Comparison of ENCODE assay signal across 8 cellular contexts in the genomic region with DNA sequence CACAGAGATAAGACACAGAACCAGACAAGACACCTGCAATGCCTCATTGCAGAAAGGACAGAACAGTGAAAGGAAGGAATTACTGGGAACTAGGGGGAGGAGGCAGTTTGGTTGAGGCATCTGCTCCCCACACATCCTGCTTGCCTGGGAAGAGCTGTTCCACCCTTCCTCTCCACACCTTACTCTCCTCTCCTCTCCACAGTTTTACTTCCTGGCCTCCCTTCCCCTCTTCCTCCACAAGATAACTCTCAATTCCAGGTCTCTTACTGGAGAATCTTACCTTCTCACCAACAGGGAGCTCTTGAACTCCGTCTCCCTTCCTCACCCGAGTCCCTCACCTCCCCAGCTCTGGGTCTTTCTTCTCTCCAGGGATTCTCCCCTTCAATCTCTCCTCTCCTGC. TPM values are rescaled to one million over a fixed set of nuclear protein-coding genes. Genes with fewer than 3 reads are reported as not detected.
DNase-seq lines count a peak whose midpoint lies in the region; ATAC-seq lines count a peak whose summit lies in the region.
"Had no signal": no experiment of that assay in that cellular context is flagged by ENCODE, and none has a peak within 500 bp of the region (broad histone marks: within the 10 kb centered on the region; RNA-seq: fewer than 3 reads in every experiment).

No MANE protein-coding gene starts in this region.

- no peak overlapping the region for H3K14ac ChIP-seq in mesenchymal stem cell (ENCODE audit: low read length in 2 of 2)

- CTCF ChIA-PET in CD4-positive, alpha-beta memory T cell (lab: Charles Lee; ENCODE audit: partially characterized antibody), result no interaction called here
- CTCF ChIA-PET in activated CD4-positive, alpha-beta memory T cell treated with anti-CD3 and anti-CD28 coated beads for 36 hours (lab: Charles Lee), result no interaction called here

- H3K4me1 ChIP-seq in CD4-positive, alpha-beta memory T cell (ENCODE audit: insufficient read depth, low read length), result peaks cover 26% of the 10 kb centered on the region
- peaks cover 25% of the 10 kb centered on the region for H3K4me1 ChIP-seq in mesenchymal stem cell (ENCODE audit: control insufficient read depth, insufficient read depth, low read depth, low read length)

- WGBS in mesenchymal stem cell, result 94% methylated on average over 2 of the region's 2 CpGs

- H4K91ac ChIP-seq in mesenchymal stem cell (ENCODE audit: low read length), result no peak overlapping the region

- no peaks in the 10 kb centered on the region for H3K27me3 Mint-ChIP-seq in CD4-positive, alpha-beta memory T cell
- no peaks in the 10 kb centered on the region for H3K27me3 Mint-ChIP-seq in activated CD4-positive, alpha-beta memory T cell treated with anti-CD3 and anti-CD28 coated beads for 36 hours

- H3K9me3 Mint-ChIP-seq in CD4-positive, alpha-beta memory T cell, result no peaks in the 10 kb centered on the region
- no peaks in the 10 kb centered on the region for H3K9me3 Mint-ChIP-seq in activated CD4-positive, alpha-beta memory T cell treated with anti-CD3 and anti-CD28 coated beads for 36 hours

- peaks cover 24 to 46% (median 34%) of the 10 kb centered on the region in 4 donors for H3K4me1 Mint-ChIP-seq in CD4-positive, alpha-beta memory T cell
- H3K4me1 Mint-ChIP-seq in activated CD4-positive, alpha-beta memory T cell treated with anti-CD3 and anti-CD28 coated beads for 36 hours (ENCODE audit: low read depth), result peaks cover 41% of the 10 kb centered on the region

- no peak for DNase-seq in CD4-positive, alpha-beta memory T cell
- no peak for DNase-seq in activated CD4-positive, alpha-beta memory T cell treated with anti-CD3 and anti-CD28 coated beads for 36 hours
- no peak for DNase-seq in mesenchymal stem cell
- DNase-seq in NCI-H1092 (lab: John Stamatoyannopoulos, UW), result no peak
- DNase-seq in activated CD4-positive, alpha-beta T cell treated with anti-CD3 and anti-CD28 coated beads for 1 hour, result no peak
- DNase-seq: GDM1, NCI-H187 had no signal

- H2BK15ac ChIP-seq in mesenchymal stem cell (ENCODE audit: low read depth, poor library complexity, severe bottlenecking), result no peak overlapping the region

- no peak overlapping the region for H4K8ac ChIP-seq in mesenchymal stem cell (ENCODE audit: low read length)

- H2BK12ac ChIP-seq in mesenchymal stem cell (ENCODE audit: low read length in 2 of 2), result no peak overlapping the region

- POLR2A ChIA-PET in CD4-positive, alpha-beta memory T cell (lab: Charles Lee; ENCODE audit: partially characterized antibody), result interaction anchor here (1.1 to 3.4 kb wide), 2 partner anchors 11 to 24 kb away, joined by 3 to 42 read pairs; a partner anchor contains a TSS
- POLR2A ChIA-PET in activated CD4-positive, alpha-beta memory T cell treated with anti-CD3 and anti-CD28 coated beads for 36 hours (lab: Charles Lee), result no interaction called here

- H3K9ac ChIP-seq in mesenchymal stem cell (ENCODE audit: low read length), result peak overlapping the region; percentile 95

- no peaks in the 10 kb centered on the region for H3K9me3 ChIP-seq in CD4-positive, alpha-beta memory T cell (ENCODE audit: control insufficient read depth in 1 of 2, low read length in 2 of 2)
- no peaks in the 10 kb centered on the region for H3K9me3 ChIP-seq in mesenchymal stem cell (ENCODE audit: control insufficient read depth, low read length)

- no peak overlapping the region for H2AK5ac ChIP-seq in mesenchymal stem cell (ENCODE audit: low read length, severe bottlenecking)

- peak overlapping the region; percentile 58 to 94 (median 68) for H3K4me3 Mint-ChIP-seq in CD4-positive, alpha-beta memory T cell
- H3K4me3 Mint-ChIP-seq in activated CD4-positive, alpha-beta memory T cell treated with anti-CD3 and anti-CD28 coated beads for 36 hours, result peak overlapping the region; percentile 93

- H2AFZ ChIP-seq in mesenchymal stem cell (ENCODE audit: low read depth, low read length), result no peak overlapping the region

- ATAC-seq in HG03520 (IDR thresholded peaks at IDR 0.05; ENCODE audit: unreplicated experiment), result no peak

- H3K27ac Mint-ChIP-seq in CD4-positive, alpha-beta memory T cell, result peak overlapping the region; percentile 74 to 90 (median 85)
- H3K27ac Mint-ChIP-seq in activated CD4-positive, alpha-beta memory T cell treated with anti-CD3 and anti-CD28 coated beads for 36 hours, result peak overlapping the region; percentile 91

- H3K18ac ChIP-seq in mesenchymal stem cell (ENCODE audit: low read depth in 1 of 2, low read length in 2 of 2), result no peak overlapping the region

- H3K23ac ChIP-seq in mesenchymal stem cell (ENCODE audit: low read length in 2 of 2), result peak overlapping the region in 1 of 2 experiments; percentile 7

- H2BK5ac ChIP-seq in mesenchymal stem cell (ENCODE audit: low read depth, low read length, poor library complexity, severe bottlenecking), result no peak overlapping the region

- H3K27me3 ChIP-seq in CD4-positive, alpha-beta memory T cell (ENCODE audit: insufficient read depth, low read length), result no peaks in the 10 kb centered on the region
- no peaks in the 10 kb centered on the region for H3K27me3 ChIP-seq in mesenchymal stem cell (ENCODE audit: control insufficient read depth in 1 of 2, insufficient read depth in 1 of 2, low read length in 2 of 2)

- H2BK120ac ChIP-seq in mesenchymal stem cell (ENCODE audit: low read depth, low read length), result peak overlapping the region; percentile 55

- H3K4me3 ChIP-seq in CD4-positive, alpha-beta memory T cell (ENCODE audit: low read length in 2 of 2), result no peak overlapping the region
- peak overlapping the region in 1 of 2 experiments; percentile 97 for H3K4me3 ChIP-seq in mesenchymal stem cell (ENCODE audit: insufficient read depth in 1 of 2, low read depth in 1 of 2, low read length in 2 of 2)

- H3K36me3 Mint-ChIP-seq in CD4-positive, alpha-beta memory T cell, result peaks cover 14 to 53% of the 10 kb centered on the region in 2 donors
- H3K36me3 Mint-ChIP-seq in activated CD4-positive, alpha-beta memory T cell treated with anti-CD3 and anti-CD28 coated beads for 36 hours, result peaks cover 40% of the 10 kb centered on the region

- peaks cover 36% of the 10 kb centered on the region for H3K36me3 ChIP-seq in CD4-positive, alpha-beta memory T cell (ENCODE audit: insufficient read depth, low read length)
- H3K36me3 ChIP-seq in mesenchymal stem cell (ENCODE audit: control insufficient read depth in 1 of 2, insufficient read depth in 2 of 2, low read depth in 1 of 2, low read length in 2 of 2), result peaks cover 44 to 51% of the 10 kb centered on the region in 2 experiments

- intact Hi-C loops in CD4-positive, alpha-beta memory T cell (cut with micrococcal nuclease), result loop anchor here (5.0 kb wide), 1 partner anchor 87 kb away; a partner anchor contains a TSS
- intact Hi-C loops in activated CD4-positive, alpha-beta memory T cell treated with anti-CD3 and anti-CD28 coated beads for 36 hours (cut with micrococcal nuclease), result loop anchor here (5.0 to 10.0 kb wide), 3 partner anchors 87 to 1449 kb away; a partner anchor contains a TSS

- no peak overlapping the region for H3K4ac ChIP-seq in mesenchymal stem cell (ENCODE audit: low read depth in 1 of 2, low read length in 2 of 2)

- peak overlapping the region; percentile 81 for H3K27ac ChIP-seq in CD4-positive, alpha-beta memory T cell (ENCODE audit: low read depth, low read length)
- no peak overlapping the region for H3K27ac ChIP-seq in mesenchymal stem cell (ENCODE audit: low read length, poor library complexity, severe bottlenecking)

- no peak overlapping the region for H3K4me2 ChIP-seq in mesenchymal stem cell (ENCODE audit: low read length, poor library complexity, severe bottlenecking)

- H3K79me1 ChIP-seq in mesenchymal stem cell (replicated peaks; ENCODE audit: low read length, poor library complexity, severe bottlenecking), result peaks cover 19% of the 10 kb centered on the region

RNA-seq across cellular contexts. Expression of a gene that starts 2.1 kb away (rescaled TPM):
- 10 to 100 TPM; 45.3 to 46.0 TPM for total RNA-seq in CD4-positive, alpha-beta memory T cell
- polyA plus RNA-seq in CD4-positive, alpha-beta memory T cell, result 10 to 100 TPM; 86.4 to 99.3 TPM
- 10 to 100 TPM; 63.4 to 64.7 TPM for total RNA-seq in activated CD4-positive, alpha-beta memory T cell treated with anti-CD3 and anti-CD28 coated beads for 36 hours
- 132 TPM for polyA plus RNA-seq in mesenchymal stem cell (2013, experiment 1 of 2)
- polyA plus RNA-seq in mesenchymal stem cell (2013, experiment 2 of 2), result 131 TPM

RNA-seq across cellular contexts. Expression of a gene that starts 6.9 kb away (rescaled TPM):
- under 1 TPM in 1 of 2 experiments, not detected in 1; 0.32 TPM for total RNA-seq in CD4-positive, alpha-beta memory T cell
- under 1 TPM in 1 of 2 donors, not detected in 1; 0.14 TPM for polyA plus RNA-seq in CD4-positive, alpha-beta memory T cell
- total RNA-seq in activated CD4-positive, alpha-beta memory T cell treated with anti-CD3 and anti-CD28 coated beads for 36 hours, result 100 to 1,000 TPM; 152 to 155 TPM
- 10.3 TPM for polyA plus RNA-seq in mesenchymal stem cell (2013, experiment 1 of 2)
- polyA plus RNA-seq in mesenchymal stem cell (2013, experiment 2 of 2), result 9.8 TPM

RNA-seq across cellular contexts. Expression of a gene that starts 23.9 kb away (rescaled TPM):
- total RNA-seq in CD4-positive, alpha-beta memory T cell, result 10 to 100 TPM; 34.0 to 35.6 TPM
- polyA plus RNA-seq in CD4-positive, alpha-beta memory T cell, result 10 to 100 TPM; 36.1 to 42.3 TPM
- 10 to 100 TPM; 38.9 to 39.4 TPM for total RNA-seq in activated CD4-positive, alpha-beta memory T cell treated with anti-CD3 and anti-CD28 coated beads for 36 hours
- polyA plus RNA-seq in mesenchymal stem cell (2013, experiment 1 of 2), result 57.8 TPM
- polyA plus RNA-seq in mesenchymal stem cell (2013, experiment 2 of 2), result 59.6 TPM

RNA-seq across cellular contexts. Expression of a gene that starts 24.0 kb away (rescaled TPM):
- total RNA-seq in CD4-positive, alpha-beta memory T cell, result 100 to 1,000 TPM; 135 to 153 TPM
- polyA plus RNA-seq in CD4-positive, alpha-beta memory T cell, result 1 to 10 TPM in 1 of 2 donors, under 1 TPM in 1; 0.69 to 8.9 TPM
- total RNA-seq in activated CD4-positive, alpha-beta memory T cell treated with anti-CD3 and anti-CD28 coated beads for 36 hours, result 10 to 100 TPM; 27.3 to 37.6 TPM
- polyA plus RNA-seq in mesenchymal stem cell (2013, experiment 1 of 2), result 7.6 TPM
- 6.2 TPM for polyA plus RNA-seq in mesenchymal stem cell (2013, experiment 2 of 2)

RNA-seq across cellular contexts. Expression of a gene that starts 28.1 kb away (rescaled TPM):
- total RNA-seq in CD4-positive, alpha-beta memory T cell, result not detected
- not detected for polyA plus RNA-seq in CD4-positive, alpha-beta memory T cell
- total RNA-seq in activated CD4-positive, alpha-beta memory T cell treated with anti-CD3 and anti-CD28 coated beads for 36 hours, result not detected
- 0.07 TPM for polyA plus RNA-seq in mesenchymal stem cell (2013, experiment 1 of 2)
- not detected for polyA plus RNA-seq in mesenchymal stem cell (2013, experiment 2 of 2)

Comparison
In these comparisons a context has a peak if more than half of its experiments do, and no peak if none do; other contexts are left out.
1. RNA of a gene that starts 6.9 kb away (total RNA-seq): 152 to 155 TPM in activated CD4-positive, alpha-beta memory T cell treated with anti-CD3 and anti-CD28 coated beads for 36 hours; 0.32 TPM in CD4-positive, alpha-beta memory T cell; every median in the first group is over 100 times any median in the second.